ENCODE assay signal across 17 cellular contexts in the genomic region with DNA sequence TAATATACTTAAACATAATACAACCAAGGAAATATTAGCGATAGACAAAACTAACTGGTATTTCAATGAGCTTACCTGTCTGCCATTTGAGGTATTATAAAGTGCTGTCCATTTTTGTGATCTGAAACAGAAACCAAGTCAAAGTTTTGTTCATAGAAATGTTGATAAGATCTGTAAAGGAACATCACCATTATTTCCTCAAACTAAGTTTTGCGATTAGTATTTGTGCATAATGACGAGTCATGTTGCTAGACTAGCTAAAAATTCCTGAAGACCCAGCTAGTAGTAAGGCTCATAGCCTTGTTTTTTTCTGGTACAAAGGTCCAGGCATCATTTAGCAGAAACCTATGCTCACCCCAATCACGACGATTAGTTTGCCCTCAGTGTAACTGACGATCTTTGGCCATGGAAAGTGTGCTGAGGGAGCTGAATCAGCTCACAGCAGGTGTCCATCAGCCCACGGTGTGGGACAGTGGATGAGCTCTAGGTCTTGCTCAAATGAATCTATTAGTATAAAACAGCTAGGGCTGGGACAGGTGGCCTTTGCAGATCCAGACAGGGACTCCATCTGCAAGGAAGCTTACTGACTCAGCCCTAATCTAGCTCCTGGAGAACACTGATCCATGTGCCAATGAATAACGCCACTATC. TPM values are rescaled to one million over a fixed set of nuclear protein-coding genes. Genes with fewer than 3 reads are reported as not detected.
DNase-seq lines count a peak whose midpoint lies in the region; ATAC-seq and TF ChIP-seq lines count a peak whose summit lies in the region.
"Had no signal": no experiment of that assay in that cellular context is flagged by ENCODE, and none has a peak within 500 bp of the region (broad histone marks: within the 10 kb centered on the region; RNA-seq: fewer than 3 reads in every experiment).

No MANE protein-coding gene starts in this region.

- H3K4me3 ChIP-seq in endodermal cell (ENCODE audit: low read length) = no peak overlapping the region

- no peak overlapping the region for H3K27ac ChIP-seq in endodermal cell (ENCODE audit: low read depth, low read length)

- H3K9ac ChIP-seq in endodermal cell (ENCODE audit: extremely low read depth, low read length, poor library complexity, severe bottlenecking) = no peak overlapping the region

- no peak overlapping the region for H3K4me3 Mint-ChIP-seq in activated T-cell treated with anti-CD3 and anti-CD28 coated beads, Interleukin-2, amount 50 U/mL, for 24 hours
- H3K4me3 Mint-ChIP-seq in T-helper 1 cell treated with Interleukin-12 subunit alpha and Interleukin-12 subunit beta and Interleukin-4 antibody, amounts not matched to agents 30 μg/mL and 1 μg/mL, for 36 hours = peak overlapping the region; percentile 20
- no peak overlapping the region for H3K4me3 Mint-ChIP-seq in endodermal cell
- H3K4me3 Mint-ChIP-seq in stimulated activated effector memory CD8-positive, alpha-beta T cell treated with anti-CD3 and anti-CD28 coated beads, Interleukin-12 subunit alpha, Interleukin-12 subunit beta, amount 100 ng/mL, for 72 hours = peak overlapping the region; percentile 31
- H3K4me3 Mint-ChIP-seq: H9 had no signal

- H3K9me3 ChIP-seq in endodermal cell (ENCODE audit: control insufficient read depth, low read length) = no peaks in the 10 kb centered on the region

- peak overlapping the region; percentile 89 for H3K27ac Mint-ChIP-seq in activated T-cell treated with anti-CD3 and anti-CD28 coated beads, Interleukin-2, amount 50 U/mL, for 24 hours
- H3K27ac Mint-ChIP-seq in T-helper 1 cell treated with Interleukin-12 subunit alpha and Interleukin-12 subunit beta and Interleukin-4 antibody, amounts not matched to agents 30 μg/mL and 1 μg/mL, for 36 hours = peak overlapping the region; percentile 83
- H3K27ac Mint-ChIP-seq in endodermal cell = peak overlapping the region; percentile 4
- H3K27ac Mint-ChIP-seq in stimulated activated effector memory CD8-positive, alpha-beta T cell treated with anti-CD3 and anti-CD28 coated beads, Interleukin-12 subunit alpha, Interleukin-12 subunit beta, amount 100 ng/mL, for 72 hours = peak overlapping the region; percentile 89

- H3K9me3 Mint-ChIP-seq in activated T-cell treated with anti-CD3 and anti-CD28 coated beads, Interleukin-2, amount 50 U/mL, for 24 hours = no peaks in the 10 kb centered on the region
- no peaks in the 10 kb centered on the region for H3K9me3 Mint-ChIP-seq in T-helper 1 cell treated with Interleukin-12 subunit alpha and Interleukin-12 subunit beta and Interleukin-4 antibody, amounts not matched to agents 30 μg/mL and 1 μg/mL, for 36 hours
- no peaks in the 10 kb centered on the region for H3K9me3 Mint-ChIP-seq in endodermal cell
- H3K9me3 Mint-ChIP-seq in stimulated activated effector memory CD8-positive, alpha-beta T cell treated with anti-CD3 and anti-CD28 coated beads, Interleukin-12 subunit alpha, Interleukin-12 subunit beta, amount 100 ng/mL, for 72 hours = no peaks in the 10 kb centered on the region
- H3K9me3 Mint-ChIP-seq: H9 had no signal

- TF ChIP-seq CTCF in endodermal cell (conservative IDR thresholded peaks at IDR 0.05) = no peak

- peaks cover 38% of the 10 kb centered on the region for H3K36me3 ChIP-seq in endodermal cell (ENCODE audit: control insufficient read depth, insufficient read depth, low read length)

- no peak for DNase-seq in activated T-cell treated with anti-CD3 and anti-CD28 coated beads, Interleukin-2, amount 50 U/mL, for 24 hours
- DNase-seq in activated T-cell treated with anti-CD3 and anti-CD28 coated beads, Interleukin-2, amount 50 U/mL, for 48 hours = no peak
- peak; percentile 61 for DNase-seq in endodermal cell
- no peak for DNase-seq in stimulated activated effector memory CD8-positive, alpha-beta T cell treated with anti-CD3 and anti-CD28 coated beads, Interleukin-12 subunit alpha, Interleukin-12 subunit beta, amount 100 ng/mL, for 72 hours (ENCODE audit: low spot score in 2 of 2)
- DNase-seq in CD1c-positive myeloid dendritic cell (ENCODE audit: extremely low spot score) = no peak
- no peak for DNase-seq in effector CD4-positive, alpha-beta T cell
- DNase-seq: activated CD4-positive, alpha-beta T cell treated with anti-CD3 and anti-CD28 coated beads for 1 hour; amniotic stem cell; DMS79 treated with DMSO at 0.1 percent for 48 hours; H9; kidney glomerular epithelial cell; NCI-H146; NCI-H748 treated with DMSO at 0.1 percent for 48 hours; occipital lobe; stimulated activated CD4-positive, alpha-beta T cell treated with anti-CD3 and anti-CD28 coated beads, Interleukin-15, amount 100 ng/mL, for 24 hours had no signal

- peaks cover 76% of the 10 kb centered on the region for H3K36me3 Mint-ChIP-seq in activated T-cell treated with anti-CD3 and anti-CD28 coated beads, Interleukin-2, amount 50 U/mL, for 24 hours (ENCODE audit: low read depth)
- H3K36me3 Mint-ChIP-seq in T-helper 1 cell treated with Interleukin-12 subunit alpha and Interleukin-12 subunit beta and Interleukin-4 antibody, amounts not matched to agents 30 μg/mL and 1 μg/mL, for 36 hours (ENCODE audit: low read depth) = peaks cover 59% of the 10 kb centered on the region
- H3K36me3 Mint-ChIP-seq in endodermal cell (ENCODE audit: low read depth) = peaks cover 28% of the 10 kb centered on the region
- peaks cover 97% of the 10 kb centered on the region for H3K36me3 Mint-ChIP-seq in stimulated activated effector memory CD8-positive, alpha-beta T cell treated with anti-CD3 and anti-CD28 coated beads, Interleukin-12 subunit alpha, Interleukin-12 subunit beta, amount 100 ng/mL, for 72 hours

- 87 to 89% methylated on average over 6 to 8 of the region's 8 CpGs for WGBS in endodermal cell (ENCODE audit: insufficient coverage in 1 of 2, insufficient read length in 1 of 2), 2 experiments

- H3K27me3 ChIP-seq in endodermal cell (ENCODE audit: control insufficient read depth, insufficient read depth, low read length, poor library complexity, severe bottlenecking) = no peaks in the 10 kb centered on the region

- peaks cover 20% of the 10 kb centered on the region for H3K4me1 Mint-ChIP-seq in activated T-cell treated with anti-CD3 and anti-CD28 coated beads, Interleukin-2, amount 50 U/mL, for 24 hours (ENCODE audit: low read depth)
- peaks cover 30% of the 10 kb centered on the region for H3K4me1 Mint-ChIP-seq in T-helper 1 cell treated with Interleukin-12 subunit alpha and Interleukin-12 subunit beta and Interleukin-4 antibody, amounts not matched to agents 30 μg/mL and 1 μg/mL, for 36 hours (ENCODE audit: low read depth)
- no peaks in the 10 kb centered on the region for H3K4me1 Mint-ChIP-seq in endodermal cell
- H3K4me1 Mint-ChIP-seq in stimulated activated effector memory CD8-positive, alpha-beta T cell treated with anti-CD3 and anti-CD28 coated beads, Interleukin-12 subunit alpha, Interleukin-12 subunit beta, amount 100 ng/mL, for 72 hours = peaks cover 23% of the 10 kb centered on the region

- H3K27me3 Mint-ChIP-seq in activated T-cell treated with anti-CD3 and anti-CD28 coated beads, Interleukin-2, amount 50 U/mL, for 24 hours = no peaks in the 10 kb centered on the region
- no peaks in the 10 kb centered on the region for H3K27me3 Mint-ChIP-seq in T-helper 1 cell treated with Interleukin-12 subunit alpha and Interleukin-12 subunit beta and Interleukin-4 antibody, amounts not matched to agents 30 μg/mL and 1 μg/mL, for 36 hours (ENCODE audit: low read depth)
- H3K27me3 Mint-ChIP-seq in endodermal cell (ENCODE audit: insufficient read depth) = no peaks in the 10 kb centered on the region

- ATAC-seq in stimulated activated effector memory CD8-positive, alpha-beta T cell treated with anti-CD3 and anti-CD28 coated beads, Interleukin-12 subunit alpha, Interleukin-12 subunit beta, amount 100 ng/mL, for 72 hours = peak; percentile 68
- ATAC-seq in SK-N-SH treated with all-trans-retinoic acid at 6 μM for 48 hours = no peak

- no peaks in the 10 kb centered on the region for H3K4me1 ChIP-seq in endodermal cell (ENCODE audit: control insufficient read depth, insufficient read depth, low read length)

TF ChIP-seq in SK-N-SH treated with all-trans-retinoic acid at 6 μM for 48 hours, 23 proteins besides CTCF, POLR2A, EP300 and RAD21 (continues in another document):
- TF ChIP-seq ARNTL (CRISPR knock-in tag; IDR thresholded peaks at IDR 0.05; ENCODE audit: borderline replicate concordance, low read depth) = no peak
- no peak for TF ChIP-seq GLIS3 (CRISPR knock-in tag; IDR thresholded peaks at IDR 0.05)
- no peak for TF ChIP-seq ZNF565 (CRISPR knock-in tag; conservative IDR thresholded peaks at IDR 0.05; ENCODE audit: low read depth)
- TF ChIP-seq, protein P1, sequence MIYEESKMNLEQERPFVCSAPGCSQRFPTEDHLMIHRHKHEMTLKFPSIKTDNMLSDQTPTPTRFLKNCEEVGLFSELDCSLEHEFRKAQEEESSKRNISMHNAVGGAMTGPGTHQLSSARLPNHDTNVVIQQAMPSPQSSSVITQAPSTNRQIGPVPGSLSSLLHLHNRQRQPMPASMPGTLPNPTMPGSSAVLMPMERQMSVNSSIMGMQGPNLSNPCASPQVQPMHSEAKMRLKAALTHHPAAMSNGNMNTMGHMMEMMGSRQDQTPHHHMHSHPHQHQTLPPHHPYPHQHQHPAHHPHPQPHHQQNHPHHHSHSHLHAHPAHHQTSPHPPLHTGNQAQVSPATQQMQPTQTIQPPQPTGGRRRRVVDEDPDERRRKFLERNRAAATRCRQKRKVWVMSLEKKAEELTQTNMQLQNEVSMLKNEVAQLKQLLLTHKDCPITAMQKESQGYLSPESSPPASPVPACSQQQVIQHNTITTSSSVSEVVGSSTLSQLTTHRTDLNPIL (CRISPR knock-in tag; IDR thresholded peaks at IDR 0.05; ENCODE audit: low read depth) = no peak
- TF ChIP-seq PPARA (CRISPR knock-in tag; IDR thresholded peaks at IDR 0.05; ENCODE audit: borderline replicate concordance) = no peak
- no peak for TF ChIP-seq ZNF8 (CRISPR knock-in tag; IDR thresholded peaks at IDR 0.05)
- no peak for TF ChIP-seq RARB (CRISPR knock-in tag; IDR thresholded peaks at IDR 0.05)
- TF ChIP-seq CSDC2 (CRISPR knock-in tag; IDR thresholded peaks at IDR 0.05) = no peak
- TF ChIP-seq TOX (CRISPR knock-in tag; IDR thresholded peaks at IDR 0.05; ENCODE audit: borderline replicate concordance) = no peak
- TF ChIP-seq SNAI2 (CRISPR knock-in tag; IDR thresholded peaks at IDR 0.05) = no peak
- TF ChIP-seq ZFP3 (CRISPR knock-in tag; IDR thresholded peaks at IDR 0.05) = no peak
- no peak for TF ChIP-seq BACH2 (CRISPR knock-in tag; IDR thresholded peaks at IDR 0.05; ENCODE audit: borderline replicate concordance)

RNA-seq across cellular contexts. Expression of a gene that starts 28.7 kb away (rescaled TPM):
- total RNA-seq in endodermal cell = 10 to 100 TPM; 27.0 to 27.9 TPM
- 20.5 TPM for polyA plus RNA-seq in endodermal cell (2013, experiment 1 of 2)
- polyA plus RNA-seq in endodermal cell (2013, experiment 2 of 2) = 20.9 TPM

RNA-seq across cellular contexts. Expression of a gene that starts 31.7 kb away (rescaled TPM):
- total RNA-seq in endodermal cell = 10 to 100 TPM; 33.2 to 44.6 TPM
- 24.0 TPM for polyA plus RNA-seq in endodermal cell (2013, experiment 1 of 2)
- 23.1 TPM for polyA plus RNA-seq in endodermal cell (2013, experiment 2 of 2)

Comparison
In these comparisons a context has a peak if more than half of its experiments do, and no peak if none do; other contexts are left out.
1. H3K27ac Mint-ChIP-seq: peak in every context shown above with its lines; median percentile 89 in activated T-cell treated with anti-CD3 and anti-CD28 coated beads, Interleukin-2, amount 50 U/mL, for 24 hours; 89 in stimulated activated effector memory CD8-positive, alpha-beta T cell treated with anti-CD3 and anti-CD28 coated beads, Interleukin-12 subunit alpha, Interleukin-12 subunit beta, amount 100 ng/mL, for 72 hours; 83 in T-helper 1 cell treated with Interleukin-12 subunit alpha and Interleukin-12 subunit beta and Interleukin-4 antibody, amounts not matched to agents 30 μg/mL and 1 μg/mL, for 36 hours; 4 in endodermal cell.
2. H3K4me3 Mint-ChIP-seq: peak in T-helper 1 cell treated with Interleukin-12 subunit alpha and Interleukin-12 subunit beta and Interleukin-4 antibody, amounts not matched to agents 30 μg/mL and 1 μg/mL, for 36 hours (single experiment) and stimulated activated effector memory CD8-positive, alpha-beta T cell treated with anti-CD3 and anti-CD28 coated beads, Interleukin-12 subunit alpha, Interleukin-12 subunit beta, amount 100 ng/mL, for 72 hours (single experiment); none in activated T-cell treated with anti-CD3 and anti-CD28 coated beads, Interleukin-2, amount 50 U/mL, for 24 hours (single experiment) and endodermal cell (single experiment).